In genomic region chr7:30136743-30137485, GRCh38 we compare ENCODE assay signal across 11 cellular contexts. TPM values are rescaled to one million over a fixed set of nuclear protein-coding genes. Genes with fewer than 3 reads are reported as not detected.
A peak's percentile ranks its signal among the peaks of the same experiment; 100 is the strongest.
DNase-seq lines count a peak whose midpoint lies in the region; ATAC-seq, FAIRE-seq and TF ChIP-seq lines count a peak whose summit lies in the region.
"Had no signal": no experiment of that assay in that cellular context is flagged by ENCODE, and none has a peak within 500 bp of the region (broad histone marks: within the 10 kb centered on the region; RNA-seq: fewer than 3 reads in every experiment).

No MANE protein-coding gene starts in this region.

- no peaks in the 10 kb centered on the region for H3K27me3 ChIP-seq in CD8-positive, alpha-beta T cell (ENCODE audit: insufficient read depth, low read length)
- H3K27me3 ChIP-seq in RWPE2 (ENCODE audit: insufficient read depth, poor library complexity, severe bottlenecking): no peaks in the 10 kb centered on the region
- no peaks in the 10 kb centered on the region for H3K27me3 ChIP-seq in psoas muscle (ENCODE audit: insufficient read depth in 3 of 3, low read length in 2 of 3)
- H3K27me3 ChIP-seq: adrenal gland had no signal

- peak overlapping the region; percentile 91 for H3K4me3 Mint-ChIP-seq in CD8-positive, alpha-beta T cell

- H3K4me3 ChIP-seq in CD8-positive, alpha-beta T cell (ENCODE audit: low read depth, low read length): no peak overlapping the region
- H3K4me3 ChIP-seq in RWPE2 (ENCODE audit: severe bottlenecking): peak overlapping the region; percentile 99
- peak overlapping the region; percentile 80 for H3K4me3 ChIP-seq in fibroblast of pulmonary artery (replicated peaks; ENCODE audit: low read depth, low read length)
- peak overlapping the region; percentile 92 for H3K4me3 ChIP-seq in psoas muscle

- H3K27ac Mint-ChIP-seq in CD8-positive, alpha-beta T cell: no peak overlapping the region

- peaks cover 3% of the 10 kb centered on the region for H3K36me3 Mint-ChIP-seq in CD8-positive, alpha-beta T cell

- no peak overlapping the region for H3K27ac ChIP-seq in CD8-positive, alpha-beta T cell (ENCODE audit: low read depth, low read length)
- H3K27ac ChIP-seq in RWPE2 (ENCODE audit: poor library complexity, severe bottlenecking) (no peak overlapping the region), psoas muscle (no peak overlapping the region)
- H3K27ac ChIP-seq: SK-N-MC had no signal

- DNase-seq in CD8-positive, alpha-beta T cell: no peak
- DNase-seq in RWPE2 (ENCODE audit: low spot score): no peak
- DNase-seq in fibroblast of pulmonary artery (ENCODE audit: low read depth): no peak
- no peak for DNase-seq in psoas muscle
- no peak for DNase-seq in activated effector memory CD4-positive, alpha-beta T cell treated with Interleukin-2 at 50 U/mL for 16 hours
- DNase-seq in HTR-8/SVneo (ENCODE audit: insufficient read length, low spot score): no peak
- no peak for DNase-seq in effector CD8-positive, alpha-beta T cell (lab: John Stamatoyannopoulos, UW)
- DNase-seq: adrenal gland, kidney glomerular epithelial cell had no signal

- POLR2A ChIA-PET in CD8-positive, alpha-beta T cell (lab: Charles Lee): interaction anchor here (0.6 kb wide), 1 partner anchor 11 kb away, joined by 3 read pairs; no protein-coding TSS in a partner anchor

- peaks cover 11% of the 10 kb centered on the region for H3K4me1 Mint-ChIP-seq in CD8-positive, alpha-beta T cell (ENCODE audit: low read depth)

- H3K9me3 ChIP-seq in CD8-positive, alpha-beta T cell (ENCODE audit: low read length): no peaks in the 10 kb centered on the region
- no peaks in the 10 kb centered on the region for H3K9me3 ChIP-seq in RWPE2 (ENCODE audit: severe bottlenecking)
- H3K9me3 ChIP-seq in psoas muscle: no peaks in the 10 kb centered on the region
- H3K9me3 ChIP-seq: adrenal gland had no signal

- no peak for FAIRE-seq in HTR-8/SVneo (lab: Jason Lieb, UNC)

- ATAC-seq in CD8-positive, alpha-beta T cell: no peak
- ATAC-seq in RWPE2 (ENCODE audit: low read depth) (no peak), psoas muscle (no peak), HG03159 (IDR thresholded peaks at IDR 0.05; ENCODE audit: unreplicated experiment) (no peak)

- no peak for TF ChIP-seq CTCF in CD8-positive, alpha-beta T cell (IDR thresholded peaks at IDR 0.05)
- TF ChIP-seq CTCF in RWPE2 (IDR thresholded peaks at IDR 0.05; ENCODE audit: poor library complexity, severe bottlenecking) (no peak), fibroblast of pulmonary artery (IDR thresholded peaks at IDR 0.05; ENCODE audit: low read length, missing control alignments) (no peak), psoas muscle (IDR thresholded peaks at IDR 0.05) (no peak)

- no peaks in the 10 kb centered on the region for H3K27me3 Mint-ChIP-seq in CD8-positive, alpha-beta T cell (ENCODE audit: low read depth)

- H3K36me3 ChIP-seq in CD8-positive, alpha-beta T cell (ENCODE audit: insufficient read depth, low read length): no peaks in the 10 kb centered on the region
- H3K36me3 ChIP-seq in RWPE2 (ENCODE audit: low read depth) (no peaks in the 10 kb centered on the region), psoas muscle (ENCODE audit: insufficient read depth in 1 of 2, low read depth in 1 of 2) (no peaks in the 10 kb centered on the region)
- H3K36me3 ChIP-seq: adrenal gland had no signal

- WGBS in psoas muscle, 3 donors: 74 to 79% (median 79%) methylated on average over 7 of the region's 7 CpGs

- intact Hi-C loops in CD8-positive, alpha-beta T cell (cut with DNase I, micrococcal nuclease): loop anchor here (5.0 to 10.0 kb wide), 5 partner anchors 145 to 588 kb away; partner anchors contain the start of genes GGCT (in 1 of the 2), NOD1 (in 1 of the 2) and ZNRF2 (in 1 of the 2)
- intact Hi-C loops in psoas muscle (cut with DNase I): no loop called here

- H3K9me3 Mint-ChIP-seq in CD8-positive, alpha-beta T cell: no peaks in the 10 kb centered on the region

- peaks cover 15% of the 10 kb centered on the region for H3K4me1 ChIP-seq in CD8-positive, alpha-beta T cell (ENCODE audit: insufficient read depth, low read length)
- H3K4me1 ChIP-seq in RWPE2 (ENCODE audit: insufficient read depth, poor library complexity, severe bottlenecking) (no peaks in the 10 kb centered on the region), psoas muscle (peaks cover 12% of the 10 kb centered on the region)

- CTCF ChIA-PET in CD8-positive, alpha-beta T cell (lab: Charles Lee): interaction anchor here (0.5 to 1.6 kb wide), 3 partner anchors 10 to 367 kb away, joined by 3 to 5 read pairs (median 3); no protein-coding TSS in a partner anchor

RNA-seq across cellular contexts. Expression of gene MTURN, which starts 2.1 kb away (rescaled TPM):
- total RNA-seq in CD8-positive, alpha-beta T cell: 10 to 100 TPM; 16.1 to 19.7 TPM
- 10 to 100 TPM; 17.6 to 68.6 (median 36.9) TPM for total RNA-seq in psoas muscle
- 10 to 100 TPM in 2 of 3 donors, 1 to 10 TPM in 1; 7.1 to 12.5 (median 10.2) TPM for polyA plus RNA-seq in psoas muscle

Comparison
In these comparisons a context has a peak if more than half of its experiments do, and no peak if none do; other contexts are left out.
1. intact Hi-C loops: an anchor here in CD8-positive, alpha-beta T cell (5.0 to 10.0 kb wide); none called in psoas muscle.